In the genomic region with DNA sequence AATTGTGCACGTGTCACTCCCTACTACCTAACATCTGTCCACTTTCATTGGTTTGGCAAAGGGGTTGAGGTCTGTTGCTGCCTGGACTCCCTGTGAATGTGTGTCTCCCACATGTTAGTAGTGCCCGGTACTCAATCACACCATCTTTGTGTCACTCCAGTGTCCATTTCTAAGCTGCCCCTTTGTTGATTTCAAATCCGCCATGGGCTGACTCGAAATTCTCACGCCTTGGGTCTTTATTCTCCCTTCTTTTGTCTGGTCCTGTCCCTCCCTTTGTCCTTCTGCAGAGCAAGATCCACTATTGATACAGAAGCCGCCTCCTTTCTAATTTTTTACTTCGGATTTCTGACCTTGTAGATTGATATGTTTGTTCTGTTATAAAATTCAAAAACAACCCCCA, we compare ENCODE assay signal across 36 cellular contexts. TPM values are rescaled to one million over a fixed set of nuclear protein-coding genes. Genes with fewer than 3 reads are reported as not detected.
"Had no signal": no experiment of that assay in that cellular context is flagged by ENCODE, and none has a peak within 500 bp of the region (broad histone marks: within the 10 kb centered on the region; RNA-seq: fewer than 3 reads in every experiment).

No MANE protein-coding gene starts in this region.

- H3K27me3 ChIP-seq: Peyer's patch had no signal

- ATAC-seq: activated CD8-positive, alpha-beta memory T cell treated with anti-CD3 and anti-CD28 coated beads, Interleukin-2, amount 10 ng/mL, durations not matched to agents 7 days and 5 days; activated T-cell treated with anti-CD3 and anti-CD28 coated beads, Interleukin-2, amount 50 U/mL, for 72 hours; PC-3 had no signal

- H3K36me3 ChIP-seq: ascending aorta, breast epithelium, MG63, Peyer's patch, SJSA1 had no signal

- H3K4me3 ChIP-seq: ascending aorta, breast epithelium, MG63, Peyer's patch, SJSA1 had no signal

- H3K9me3 Mint-ChIP-seq: activated CD4-positive, alpha-beta T cell treated with anti-CD3 and anti-CD28 coated beads, Interleukin-2, amount 10 ng/mL, durations not matched to agents 7 days and 5 days; activated naive CD4-positive, alpha-beta T cell treated with anti-CD3 and anti-CD28 coated beads, Interleukin-2, amount 50 U/mL, for 24 hours; activated naive CD8-positive, alpha-beta T cell treated with anti-CD3 and anti-CD28 coated beads, Interleukin-2, amount 10 ng/mL, durations not matched to agents 7 days and 5 days; activated T-cell treated with anti-CD3 and anti-CD28 coated beads, Interleukin-2, amount 50 U/mL, for 72 hours; activated T-helper 2 cell treated with anti-CD3 and anti-CD28 coated beads, Interferon-gamma antibody, Interleukin-2, Interleukin-4, amounts not matched to agents 10 μg/mL and 5 μg/mL and 100 μg/mL, durations not matched to agents 14 hours and 24 hours and 36 hours; T-helper 1 cell treated with Interleukin-12 subunit alpha and Interleukin-12 subunit beta and Interleukin-4 antibody, amounts not matched to agents 30 μg/mL and 1 μg/mL, for 36 hours; T-helper 2 cell treated with Interferon-gamma antibody and Interleukin-4, amounts not matched to agents 5 μg/mL and 100 μg/mL, for 36 hours had no signal

- H3K27ac ChIP-seq: ascending aorta, breast epithelium, Peyer's patch, SJSA1 had no signal

- H3K9ac ChIP-seq: SK-N-SH had no signal

- H3K27ac Mint-ChIP-seq: activated CD4-positive, alpha-beta T cell treated with anti-CD3 and anti-CD28 coated beads, Interleukin-2, amount 10 ng/mL, durations not matched to agents 7 days and 5 days; activated CD8-positive, alpha-beta memory T cell treated with anti-CD3 and anti-CD28 coated beads, Interleukin-2, amount 10 ng/mL, durations not matched to agents 7 days and 5 days; activated naive CD4-positive, alpha-beta T cell treated with anti-CD3 and anti-CD28 coated beads, Interleukin-2, amount 50 U/mL, for 24 hours; activated naive CD8-positive, alpha-beta T cell treated with anti-CD3 and anti-CD28 coated beads, Interleukin-2, amount 10 ng/mL, durations not matched to agents 7 days and 5 days; activated T-cell treated with anti-CD3 and anti-CD28 coated beads, Interleukin-2, amount 50 U/mL, for 72 hours; activated T-helper 2 cell treated with anti-CD3 and anti-CD28 coated beads, Interferon-gamma antibody, Interleukin-2, Interleukin-4, amounts not matched to agents 10 μg/mL and 5 μg/mL and 100 μg/mL, durations not matched to agents 14 hours and 24 hours and 36 hours; T-helper 1 cell treated with Interleukin-12 subunit alpha and Interleukin-12 subunit beta and Interleukin-4 antibody, amounts not matched to agents 30 μg/mL and 1 μg/mL, for 36 hours; T-helper 2 cell treated with Interferon-gamma antibody and Interleukin-4, amounts not matched to agents 5 μg/mL and 100 μg/mL, for 36 hours had no signal

- FAIRE-seq: TTC549 had no signal

- H3K36me3 Mint-ChIP-seq: activated CD8-positive, alpha-beta memory T cell treated with anti-CD3 and anti-CD28 coated beads, Interleukin-2, amount 10 ng/mL, durations not matched to agents 7 days and 5 days; activated naive CD4-positive, alpha-beta T cell treated with anti-CD3 and anti-CD28 coated beads, Interleukin-2, amount 50 U/mL, for 24 hours; activated naive CD8-positive, alpha-beta T cell treated with anti-CD3 and anti-CD28 coated beads, Interleukin-2, amount 10 ng/mL, durations not matched to agents 7 days and 5 days had no signal

- H3K4me1 Mint-ChIP-seq: activated CD4-positive, alpha-beta T cell treated with anti-CD3 and anti-CD28 coated beads, Interleukin-2, amount 10 ng/mL, durations not matched to agents 7 days and 5 days; activated naive CD8-positive, alpha-beta T cell treated with anti-CD3 and anti-CD28 coated beads, Interleukin-2, amount 10 ng/mL, durations not matched to agents 7 days and 5 days had no signal

- H3K4me1 ChIP-seq: ascending aorta, breast epithelium, Peyer's patch, SJSA1 had no signal

- H3K4me2 ChIP-seq: SK-N-SH had no signal

- H3K9me3 ChIP-seq: ascending aorta, breast epithelium, MG63, Peyer's patch, SJSA1, SK-N-SH had no signal

- DNase-seq: activated CD4-positive, alpha-beta T cell treated with anti-CD3 and anti-CD28 coated beads, Interleukin-2, amount 10 ng/mL, durations not matched to agents 7 days and 5 days; activated CD4-positive, alpha-beta T cell treated with anti-CD3 and anti-CD28 coated beads, Interleukin-2, amount 50 U/mL, for 48 hours; activated CD8-positive, alpha-beta memory T cell treated with anti-CD3 and anti-CD28 coated beads for 24 hours; activated CD8-positive, alpha-beta memory T cell treated with anti-CD3 and anti-CD28 coated beads, Interleukin-2, amount 10 ng/mL, durations not matched to agents 7 days and 5 days; activated CD8-positive, alpha-beta memory T cell treated with anti-CD3 and anti-CD28 coated beads, Interleukin-2, amount 50 U/mL, for 48 hours; activated gamma-delta T cell; activated naive CD4-positive, alpha-beta T cell treated with Interleukin-2 at 50 U/mL for 16 hours; activated naive CD8-positive, alpha-beta T cell treated with anti-CD3 and anti-CD28 coated beads, Interleukin-2, amount 10 ng/mL, durations not matched to agents 7 days and 5 days; activated T-cell treated with anti-CD3 and anti-CD28 coated beads, Interleukin-2, amount 50 U/mL, for 72 hours; amygdala; Kasumi-1; KG1; MG63; NCI-H1048; NCI-H1105 treated with DMSO at 0.1 percent for 48 hours; NCI-H1436; NCI-H1694; NCI-H1930; NCI-H2081 treated with DMSO at 0.1 percent for 48 hours; NCI-H226; NCI-H446 treated with DMSO at 0.1 percent for 48 hours; NCI-H524; NK-92 treated with Interleukin-12 subunit alpha and Interleukin-12 subunit beta, amount 100 ng/mL, for 24 hours; PC-3; Peyer's patch; RPMI8226; SHP77 treated with DMSO at 0.1 percent for 48 hours; SK-N-SH had no signal

- H3K4me3 Mint-ChIP-seq: activated CD4-positive, alpha-beta T cell treated with anti-CD3 and anti-CD28 coated beads, Interleukin-2, amount 10 ng/mL, durations not matched to agents 7 days and 5 days; activated CD8-positive, alpha-beta memory T cell treated with anti-CD3 and anti-CD28 coated beads, Interleukin-2, amount 10 ng/mL, durations not matched to agents 7 days and 5 days; activated naive CD4-positive, alpha-beta T cell treated with anti-CD3 and anti-CD28 coated beads, Interleukin-2, amount 50 U/mL, for 24 hours; activated naive CD8-positive, alpha-beta T cell treated with anti-CD3 and anti-CD28 coated beads, Interleukin-2, amount 10 ng/mL, durations not matched to agents 7 days and 5 days; activated T-cell treated with anti-CD3 and anti-CD28 coated beads, Interleukin-2, amount 50 U/mL, for 72 hours; T-helper 1 cell treated with Interleukin-12 subunit alpha and Interleukin-12 subunit beta and Interleukin-4 antibody, amounts not matched to agents 30 μg/mL and 1 μg/mL, for 36 hours; T-helper 2 cell treated with Interferon-gamma antibody and Interleukin-4, amounts not matched to agents 5 μg/mL and 100 μg/mL, for 36 hours had no signal

RNA-seq across cellular contexts. Expression of a gene that starts 7.6 kb away (rescaled TPM):
- total RNA-seq: activated CD4-positive, alpha-beta T cell treated with anti-CD3 and anti-CD28 coated beads, Interleukin-2, amount 10 ng/mL, durations not matched to agents 7 days and 5 days; activated CD8-positive, alpha-beta memory T cell treated with anti-CD3 and anti-CD28 coated beads, Interleukin-2, amount 10 ng/mL, durations not matched to agents 7 days and 5 days; activated naive CD8-positive, alpha-beta T cell treated with anti-CD3 and anti-CD28 coated beads, Interleukin-2, amount 10 ng/mL, durations not matched to agents 7 days and 5 days; activated T-cell treated with anti-CD3 and anti-CD28 coated beads, Interleukin-2, amount 50 U/mL, for 72 hours; activated T-helper 2 cell treated with anti-CD3 and anti-CD28 coated beads, Interferon-gamma antibody, Interleukin-2, Interleukin-4, amounts not matched to agents 10 μg/mL and 5 μg/mL and 100 μg/mL, durations not matched to agents 14 hours and 24 hours and 36 hours; ascending aorta; breast epithelium; PC-3; SJSA1 had no signal
